ENCODE assay signal across 1 cellular context in the genomic region with DNA sequence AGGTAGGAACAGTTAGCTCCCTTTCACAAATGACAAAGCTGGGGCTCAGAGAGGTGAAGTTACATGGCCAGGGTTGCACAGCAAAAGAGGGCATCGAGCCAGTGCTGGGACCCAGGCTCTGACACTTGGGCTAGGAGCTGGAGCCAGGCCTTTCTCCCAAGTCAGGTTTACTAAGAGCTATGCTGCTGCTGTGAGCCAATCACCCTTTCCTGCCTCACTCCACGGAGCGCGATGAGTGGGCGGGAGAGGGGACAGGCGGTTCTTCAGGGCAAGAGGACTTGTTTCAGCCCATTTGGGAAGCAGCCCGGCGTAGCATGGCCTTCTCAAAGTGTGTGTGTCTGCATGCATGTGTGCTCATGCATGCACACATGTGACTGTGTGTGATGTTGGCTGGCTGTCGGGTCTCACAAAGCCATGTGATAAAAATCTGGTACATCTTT.
TF ChIP-seq lines count a peak whose summit lies in the region.

No MANE protein-coding gene starts in this region.

TF ChIP-seq in GM23338, 12 proteins besides CTCF, POLR2A, EP300 and RAD21 (continued from another document):
- TF ChIP-seq, protein P1, sequence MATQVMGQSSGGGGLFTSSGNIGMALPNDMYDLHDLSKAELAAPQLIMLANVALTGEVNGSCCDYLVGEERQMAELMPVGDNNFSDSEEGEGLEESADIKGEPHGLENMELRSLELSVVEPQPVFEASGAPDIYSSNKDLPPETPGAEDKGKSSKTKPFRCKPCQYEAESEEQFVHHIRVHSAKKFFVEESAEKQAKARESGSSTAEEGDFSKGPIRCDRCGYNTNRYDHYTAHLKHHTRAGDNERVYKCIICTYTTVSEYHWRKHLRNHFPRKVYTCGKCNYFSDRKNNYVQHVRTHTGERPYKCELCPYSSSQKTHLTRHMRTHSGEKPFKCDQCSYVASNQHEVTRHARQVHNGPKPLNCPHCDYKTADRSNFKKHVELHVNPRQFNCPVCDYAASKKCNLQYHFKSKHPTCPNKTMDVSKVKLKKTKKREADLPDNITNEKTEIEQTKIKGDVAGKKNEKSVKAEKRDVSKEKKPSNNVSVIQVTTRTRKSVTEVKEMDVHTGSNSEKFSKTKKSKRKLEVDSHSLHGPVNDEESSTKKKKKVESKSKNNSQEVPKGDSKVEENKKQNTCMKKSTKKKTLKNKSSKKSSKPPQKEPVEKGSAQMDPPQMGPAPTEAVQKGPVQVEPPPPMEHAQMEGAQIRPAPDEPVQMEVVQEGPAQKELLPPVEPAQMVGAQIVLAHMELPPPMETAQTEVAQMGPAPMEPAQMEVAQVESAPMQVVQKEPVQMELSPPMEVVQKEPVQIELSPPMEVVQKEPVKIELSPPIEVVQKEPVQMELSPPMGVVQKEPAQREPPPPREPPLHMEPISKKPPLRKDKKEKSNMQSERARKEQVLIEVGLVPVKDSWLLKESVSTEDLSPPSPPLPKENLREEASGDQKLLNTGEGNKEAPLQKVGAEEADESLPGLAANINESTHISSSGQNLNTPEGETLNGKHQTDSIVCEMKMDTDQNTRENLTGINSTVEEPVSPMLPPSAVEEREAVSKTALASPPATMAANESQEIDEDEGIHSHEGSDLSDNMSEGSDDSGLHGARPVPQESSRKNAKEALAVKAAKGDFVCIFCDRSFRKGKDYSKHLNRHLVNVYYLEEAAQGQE (IDR thresholded peaks at IDR 0.05; ENCODE audit: unreplicated experiment), result no peak
- no peak for TF ChIP-seq STAT1 (IDR thresholded peaks at IDR 0.05; ENCODE audit: unreplicated experiment)
- TF ChIP-seq ZNF114 (CRISPR knock-in tag; IDR thresholded peaks at IDR 0.05), result no peak
TF ChIP-seq in GM23338: peak in this region for 0.
